In genomic region chr14:33943484-33943883, GRCh38 we compare ENCODE assay signal across 18 cellular contexts. TPM values are rescaled to one million over a fixed set of nuclear protein-coding genes. Genes with fewer than 3 reads are reported as not detected.
DNase-seq lines count a peak whose midpoint lies in the region; ATAC-seq and TF ChIP-seq lines count a peak whose summit lies in the region.
"Had no signal": no experiment of that assay in that cellular context is flagged by ENCODE, and none has a peak within 500 bp of the region (broad histone marks: within the 10 kb centered on the region; RNA-seq: fewer than 3 reads in every experiment).

No MANE protein-coding gene starts in this region.

- 93 to 100% methylated on average over 2 to 3 of the region's 3 CpGs for WGBS in endodermal cell (ENCODE audit: insufficient coverage in 1 of 2, insufficient read length in 1 of 2), 2 experiments
- WGBS in stomach, 5 donors = 38 to 49% (median 41%) methylated on average over 3 of the region's 3 CpGs

- H3K27ac Mint-ChIP-seq in endodermal cell = no peak overlapping the region
- no peak overlapping the region for H3K27ac Mint-ChIP-seq in activated CD4-positive, alpha-beta T cell treated with anti-CD3 and anti-CD28 coated beads for 36 hours
- H3K27ac Mint-ChIP-seq: activated naive CD8-positive, alpha-beta T cell treated with anti-CD3 and anti-CD28 coated beads for 36 hours; activated T-cell treated with anti-CD3 and anti-CD28 coated beads, Interleukin-2, amount 50 U/mL, for 24 hours; CD4-positive, CD25-positive, alpha-beta regulatory T cell; stimulated activated effector memory CD8-positive, alpha-beta T cell treated with anti-CD3 and anti-CD28 coated beads, Interleukin-12 subunit alpha, Interleukin-12 subunit beta, amount 100 ng/mL, for 72 hours; type B pancreatic cell had no signal

- peak; percentile 70 for DNase-seq in NCI-H1105 (lab: John Stamatoyannopoulos, UW)
- no peak for DNase-seq in NCI-H1105 treated with DMSO at 0.1 percent for 48 hours (lab: John Stamatoyannopoulos, UW)
- DNase-seq in NCI-H2196 (lab: John Stamatoyannopoulos, UW; ENCODE audit: unreplicated experiment) = peak; percentile 59
- peak; percentile 28 for DNase-seq in endodermal cell
- peak; percentile 69 for DNase-seq in stomach
- no peak for DNase-seq in lower lobe of right lung
- no peak for DNase-seq in GM10248 (ENCODE audit: extremely low spot score)
- no peak for DNase-seq in activated CD4-positive, alpha-beta T cell treated with anti-CD3 and anti-CD28 coated beads for 36 hours
- DNase-seq: activated CD4-positive, alpha-beta T cell treated with anti-CD3 and anti-CD28 coated beads, Interleukin-2, amount 50 U/mL, for 4 hours; activated naive CD8-positive, alpha-beta T cell treated with anti-CD3 and anti-CD28 coated beads for 36 hours; activated T-cell treated with anti-CD3 and anti-CD28 coated beads, Interleukin-2, amount 50 U/mL, for 24 hours; CD4-positive, CD25-positive, alpha-beta regulatory T cell; GDM1 had no signal

- H3K27ac ChIP-seq in endodermal cell (ENCODE audit: low read depth, low read length) = no peak overlapping the region
- H3K27ac ChIP-seq in stomach = peak overlapping the region; percentile 34 to 74 (median 52)
- no peak overlapping the region for H3K27ac ChIP-seq in lower lobe of right lung
- H3K27ac ChIP-seq: parathyroid adenoma had no signal

- no peak overlapping the region for H3K4me3 ChIP-seq in endodermal cell (ENCODE audit: low read length)
- no peak overlapping the region for H3K4me3 ChIP-seq in stomach
- no peak overlapping the region for H3K4me3 ChIP-seq in lower lobe of right lung

- intact Hi-C loops in stomach (cut with DNase I; ENCODE audit: low total_unique reads) = no loop called here
- intact Hi-C loops in lower lobe of right lung (cut with DNase I) = no loop called here
- intact Hi-C loops in activated CD4-positive, alpha-beta T cell treated with anti-CD3 and anti-CD28 coated beads for 36 hours (cut with DNase I, micrococcal nuclease) = no loop called here

- CTCF ChIA-PET in GM10248 (lab: Yijun Ruan, JAX) = interaction anchor here (0.8 to 3.6 kb wide), 2 partner anchors 9 to 11 kb away, joined by 3 to 14 read pairs; no protein-coding TSS in a partner anchor
- CTCF ChIA-PET in activated CD4-positive, alpha-beta T cell treated with anti-CD3 and anti-CD28 coated beads for 36 hours (lab: Charles Lee) = interaction anchor here (1.5 kb wide), 1 partner anchor 13 kb away, joined by 3 read pairs; no protein-coding TSS in a partner anchor

- ATAC-seq in lower lobe of right lung = no peak
- no peak for ATAC-seq in activated CD4-positive, alpha-beta T cell treated with anti-CD3 and anti-CD28 coated beads for 36 hours
- ATAC-seq: Panc1; stimulated activated effector memory CD8-positive, alpha-beta T cell treated with anti-CD3 and anti-CD28 coated beads, Interleukin-12 subunit alpha, Interleukin-12 subunit beta, amount 100 ng/mL, for 72 hours had no signal

- H3K36me3 Mint-ChIP-seq in endodermal cell (ENCODE audit: low read depth) = peaks cover 7% of the 10 kb centered on the region
- H3K36me3 Mint-ChIP-seq in activated CD4-positive, alpha-beta T cell treated with anti-CD3 and anti-CD28 coated beads for 36 hours (ENCODE audit: low read depth) = no peaks in the 10 kb centered on the region
- H3K36me3 Mint-ChIP-seq: activated naive CD8-positive, alpha-beta T cell treated with anti-CD3 and anti-CD28 coated beads for 36 hours; CD4-positive, CD25-positive, alpha-beta regulatory T cell; IgD-negative memory B cell; stimulated activated effector memory CD8-positive, alpha-beta T cell treated with anti-CD3 and anti-CD28 coated beads, Interleukin-12 subunit alpha, Interleukin-12 subunit beta, amount 100 ng/mL, for 72 hours; type B pancreatic cell had no signal

- H3K27me3 Mint-ChIP-seq in endodermal cell (ENCODE audit: insufficient read depth) = peaks cover under 1% of the 10 kb centered on the region
- H3K27me3 Mint-ChIP-seq in activated CD4-positive, alpha-beta T cell treated with anti-CD3 and anti-CD28 coated beads for 36 hours = peaks cover 8% of the 10 kb centered on the region

- no peak overlapping the region for H3K9ac ChIP-seq in endodermal cell (ENCODE audit: extremely low read depth, low read length, poor library complexity, severe bottlenecking)
- H3K9ac ChIP-seq: parathyroid adenoma had no signal

- POLR2A ChIA-PET in GM10248 (lab: Yijun Ruan, JAX) = no interaction called here
- POLR2A ChIA-PET in activated CD4-positive, alpha-beta T cell treated with anti-CD3 and anti-CD28 coated beads for 36 hours (lab: Charles Lee) = no interaction called here

- H3K9me3 ChIP-seq in endodermal cell (ENCODE audit: control insufficient read depth, low read length) (no peaks in the 10 kb centered on the region), stomach (no peaks in the 10 kb centered on the region), lower lobe of right lung (no peaks in the 10 kb centered on the region)

- H3K4me3 Mint-ChIP-seq in endodermal cell = no peak overlapping the region
- no peak overlapping the region for H3K4me3 Mint-ChIP-seq in activated CD4-positive, alpha-beta T cell treated with anti-CD3 and anti-CD28 coated beads for 36 hours
- H3K4me3 Mint-ChIP-seq: activated naive CD8-positive, alpha-beta T cell treated with anti-CD3 and anti-CD28 coated beads for 36 hours; activated T-cell treated with anti-CD3 and anti-CD28 coated beads, Interleukin-2, amount 50 U/mL, for 24 hours; CD4-positive, CD25-positive, alpha-beta regulatory T cell; IgD-negative memory B cell; stimulated activated effector memory CD8-positive, alpha-beta T cell treated with anti-CD3 and anti-CD28 coated beads, Interleukin-12 subunit alpha, Interleukin-12 subunit beta, amount 100 ng/mL, for 72 hours; type B pancreatic cell had no signal

- H3K27me3 ChIP-seq in endodermal cell (ENCODE audit: control insufficient read depth, insufficient read depth, low read length, poor library complexity, severe bottlenecking) (no peaks in the 10 kb centered on the region), stomach (no peaks in the 10 kb centered on the region), lower lobe of right lung (ENCODE audit: low read depth) (peaks cover 3% of the 10 kb centered on the region)

- no peak for TF ChIP-seq CTCF in endodermal cell (conservative IDR thresholded peaks at IDR 0.05)
- TF ChIP-seq CTCF in stomach (IDR thresholded peaks at IDR 0.05) = no peak
- no peak for TF ChIP-seq CTCF in lower lobe of right lung (IDR thresholded peaks at IDR 0.05)
- no peak for TF ChIP-seq CTCF in GM10248 (IDR thresholded peaks at IDR 0.05; ENCODE audit: control extremely low read depth, extremely low read depth, low read depth, missing control alignments)

- no peak for TF ChIP-seq EP300 in stomach (IDR thresholded peaks at IDR 0.05)

- TF ChIP-seq POLR2A in stomach (IDR thresholded peaks at IDR 0.05) = no peak

- H3K36me3 ChIP-seq in endodermal cell (ENCODE audit: control insufficient read depth, insufficient read depth, low read length) (peaks cover 13% of the 10 kb centered on the region), stomach (no peaks in the 10 kb centered on the region), lower lobe of right lung (no peaks in the 10 kb centered on the region)

- H3K9me3 Mint-ChIP-seq in endodermal cell = no peaks in the 10 kb centered on the region
- H3K9me3 Mint-ChIP-seq in activated CD4-positive, alpha-beta T cell treated with anti-CD3 and anti-CD28 coated beads for 36 hours (ENCODE audit: low read depth) = no peaks in the 10 kb centered on the region
- H3K9me3 Mint-ChIP-seq: activated naive CD8-positive, alpha-beta T cell treated with anti-CD3 and anti-CD28 coated beads for 36 hours; activated T-cell treated with anti-CD3 and anti-CD28 coated beads, Interleukin-2, amount 50 U/mL, for 24 hours; IgD-negative memory B cell; stimulated activated effector memory CD8-positive, alpha-beta T cell treated with anti-CD3 and anti-CD28 coated beads, Interleukin-12 subunit alpha, Interleukin-12 subunit beta, amount 100 ng/mL, for 72 hours; type B pancreatic cell had no signal

- peaks cover 47% of the 10 kb centered on the region for H3K4me1 Mint-ChIP-seq in endodermal cell
- H3K4me1 Mint-ChIP-seq in activated CD4-positive, alpha-beta T cell treated with anti-CD3 and anti-CD28 coated beads for 36 hours = peaks cover 3% of the 10 kb centered on the region
- H3K4me1 Mint-ChIP-seq: activated naive CD8-positive, alpha-beta T cell treated with anti-CD3 and anti-CD28 coated beads for 36 hours; CD4-positive, CD25-positive, alpha-beta regulatory T cell had no signal

- H3K4me1 ChIP-seq in endodermal cell (ENCODE audit: control insufficient read depth, insufficient read depth, low read length) (peaks cover 18% of the 10 kb centered on the region), stomach (peaks cover 36 to 97% (median 76%) of the 10 kb centered on the region in 4 donors), lower lobe of right lung (peaks cover 8% of the 10 kb centered on the region)
- H3K4me1 ChIP-seq: parathyroid adenoma had no signal

RNA-seq across cellular contexts. Expression of gene EGLN3, which starts 7.4 kb away (rescaled TPM):
- total RNA-seq in endodermal cell (10 to 100 TPM; 13.4 to 18.1 TPM), stomach (10 to 100 TPM; 14.6 to 71.2 (median 27.7) TPM), lower lobe of right lung (10.5 TPM)
- polyA plus RNA-seq in endodermal cell (2013, experiment 1 of 2) = 12.6 TPM
- 14.5 TPM for polyA plus RNA-seq in endodermal cell (2013, experiment 2 of 2)
- 10 to 100 TPM; 13.9 to 36.7 (median 25.4) TPM for polyA plus RNA-seq in stomach
- total RNA-seq in activated CD4-positive, alpha-beta T cell treated with anti-CD3 and anti-CD28 coated beads for 36 hours = 1 to 10 TPM; 3.8 to 3.9 TPM

Comparison
In these comparisons a context has a peak if more than half of its experiments do, and no peak if none do; other contexts are left out.
1. DNase-seq: peak in NCI-H1105 (single experiment), NCI-H2196 (single experiment), endodermal cell (single experiment) and stomach (single experiment); none in NCI-H1105 treated with DMSO at 0.1 percent for 48 hours (single experiment), lower lobe of right lung (single experiment), GM10248 (single experiment) and activated CD4-positive, alpha-beta T cell treated with anti-CD3 and anti-CD28 coated beads for 36 hours (single experiment).
2. H3K27ac ChIP-seq: peak in stomach (5 of 5); none in endodermal cell (single experiment) and lower lobe of right lung (single experiment).